12 cellular contexts compared by ENCODE assay signal in the genomic region with DNA sequence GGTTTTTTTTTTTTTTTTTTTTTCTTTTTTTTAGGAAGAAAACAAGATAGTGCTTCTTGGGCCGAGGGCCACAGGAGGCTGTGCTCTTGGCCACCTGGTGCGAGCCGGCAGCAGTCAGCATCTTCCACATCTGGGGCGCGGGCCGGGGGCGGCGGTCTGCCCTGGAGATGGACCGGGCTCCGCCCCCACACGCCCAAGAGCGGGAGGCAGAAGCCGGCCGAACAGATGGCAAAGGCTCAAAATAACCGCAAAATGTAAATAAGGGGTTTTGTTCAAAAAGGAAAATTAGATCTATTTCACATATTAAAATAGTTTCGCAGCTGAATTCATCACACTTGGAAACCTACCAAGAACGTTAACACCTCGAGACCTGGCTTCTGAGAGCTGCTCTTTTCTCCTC. TPM values are rescaled to one million over a fixed set of nuclear protein-coding genes. Genes with fewer than 3 reads are reported as not detected.
DNase-seq lines count a peak whose midpoint lies in the region; ATAC-seq and TF ChIP-seq lines count a peak whose summit lies in the region.
"Had no signal": no experiment of that assay in that cellular context is flagged by ENCODE, and none has a peak within 500 bp of the region (broad histone marks: within the 10 kb centered on the region; RNA-seq: fewer than 3 reads in every experiment).

No MANE protein-coding gene starts in this region.

- H3K14ac ChIP-seq in trophoblast cell (ENCODE audit: low read length): no peak overlapping the region

- H3K27me3 ChIP-seq in BLaER1 (no peaks in the 10 kb centered on the region), trophoblast cell (ENCODE audit: insufficient read depth, low read length) (no peaks in the 10 kb centered on the region)

- intact Hi-C loops in Right ventricle myocardium superior (cut with DNase I) (no loop called here), posterior vena cava (cut with DNase I) (no loop called here)

- H3K79me2 ChIP-seq in trophoblast cell (ENCODE audit: control insufficient read depth, insufficient read depth, low read length, poor library complexity): peaks cover 2% of the 10 kb centered on the region

- no peak overlapping the region for H4K91ac ChIP-seq in trophoblast cell (ENCODE audit: low read depth, low read length)

- DNase-seq in WTC11 (ENCODE audit: low spot score): peak; percentile 19
- peak; percentile 61 for DNase-seq in Right ventricle myocardium superior
- peak; percentile 65 for DNase-seq in posterior vena cava (ENCODE audit: low spot score)
- no peak for DNase-seq in AML-193 (lab: John Stamatoyannopoulos, UW)
- DNase-seq in trophoblast cell: no peak
- no peak for DNase-seq in activated CD4-positive, alpha-beta T cell treated with anti-CD3 and anti-CD28 coated beads for 1 hour
- DNase-seq: activated naive CD4-positive, alpha-beta T cell treated with Interleukin-2 at 50 U/mL for 16 hours; GF-D8; GOT3; immature natural killer cell had no signal

- H3K36me3 ChIP-seq in BLaER1 (no peaks in the 10 kb centered on the region), trophoblast cell (ENCODE audit: control insufficient read depth in 1 of 2, insufficient read depth in 2 of 2, low read length in 2 of 2) (peaks cover 22 to 31% of the 10 kb centered on the region in 2 experiments)

- H3K4ac ChIP-seq in trophoblast cell (ENCODE audit: low read depth, low read length): no peak overlapping the region

- no peak overlapping the region for H2AK5ac ChIP-seq in trophoblast cell (ENCODE audit: low read length)

- H3K4me3 ChIP-seq in BLaER1 (no peak overlapping the region), trophoblast cell (ENCODE audit: low read depth, low read length) (no peak overlapping the region)

- H3K4me3 Mint-ChIP-seq in WTC11: no peak overlapping the region
- H3K4me3 Mint-ChIP-seq: immature natural killer cell had no signal

- no peak overlapping the region for H3K18ac ChIP-seq in trophoblast cell (ENCODE audit: low read length)

- peaks cover 73% of the 10 kb centered on the region for H3K4me1 ChIP-seq in BLaER1
- peaks cover 27 to 31% of the 10 kb centered on the region in 2 experiments for H3K4me1 ChIP-seq in trophoblast cell (ENCODE audit: control insufficient read depth in 1 of 2, insufficient read depth in 2 of 2, low read length in 2 of 2)

- no peaks in the 10 kb centered on the region for H3K36me3 Mint-ChIP-seq in WTC11

- no peak overlapping the region for H4K8ac ChIP-seq in trophoblast cell (ENCODE audit: low read depth, low read length)

- no peak overlapping the region for H2AFZ ChIP-seq in trophoblast cell (ENCODE audit: insufficient read depth, low read length, poor library complexity)

- H2BK5ac ChIP-seq in trophoblast cell (ENCODE audit: low read depth, low read length, poor library complexity): no peak overlapping the region

- CTCF ChIA-PET in WTC11 (lab: Charles Lee): no interaction called here

- no peaks in the 10 kb centered on the region for H4K20me1 ChIP-seq in BLaER1

- no peak overlapping the region for H3K27ac Mint-ChIP-seq in WTC11
- H3K27ac Mint-ChIP-seq: immature natural killer cell had no signal

- POLR2A ChIA-PET in WTC11 (lab: Charles Lee): no interaction called here

- H4K12ac ChIP-seq in trophoblast cell (ENCODE audit: low read depth, low read length): no peak overlapping the region

- H3K27ac ChIP-seq in BLaER1: peak overlapping the region; percentile 62
- H3K27ac ChIP-seq in trophoblast cell (ENCODE audit: low read depth, low read length): no peak overlapping the region

- H3K9me3 Mint-ChIP-seq in WTC11: no peaks in the 10 kb centered on the region
- H3K9me3 Mint-ChIP-seq: immature natural killer cell had no signal

- no peak for TF ChIP-seq CTCF in WTC11 (IDR thresholded peaks at IDR 0.05)

- H3K4me2 ChIP-seq in BLaER1 (peak overlapping the region; percentile 68), trophoblast cell (ENCODE audit: low read length) (no peak overlapping the region)

- WGBS in trophoblast cell (ENCODE audit: extremely low coverage, insufficient coverage, insufficient read length): no CpG with 5 or more reads among the region's 18 CpGs

- no peak overlapping the region for H2BK12ac ChIP-seq in trophoblast cell (ENCODE audit: low read length)

- H3K4me1 Mint-ChIP-seq in WTC11: peaks cover 31% of the 10 kb centered on the region

- ATAC-seq in WTC11: no peak
- ATAC-seq in Right ventricle myocardium superior (ENCODE audit: poor library complexity): peak; percentile 28
- no peak for ATAC-seq in HG03280 (IDR thresholded peaks at IDR 0.05; ENCODE audit: unreplicated experiment)

- no peak overlapping the region for H3K23ac ChIP-seq in trophoblast cell (ENCODE audit: low read length)

- H2BK120ac ChIP-seq in trophoblast cell (ENCODE audit: insufficient read depth, low read length, poor library complexity): no peak overlapping the region

- H3K9ac ChIP-seq in BLaER1 (0 out of 2 replicates have a peak overlapping the region, but pooled peaks have one; percentile 35), trophoblast cell (ENCODE audit: low read length) (no peak overlapping the region)

- no peaks in the 10 kb centered on the region for H3K27me3 Mint-ChIP-seq in WTC11 (ENCODE audit: low read depth)

- H3K9me3 ChIP-seq in BLaER1 (no peaks in the 10 kb centered on the region), trophoblast cell (ENCODE audit: insufficient read depth, low read depth, low read length) (no peaks in the 10 kb centered on the region)

- H3K79me1 ChIP-seq in trophoblast cell (ENCODE audit: low read length): peaks cover 4% of the 10 kb centered on the region

TF ChIP-seq in WTC11, 78 proteins besides CTCF, POLR2A, EP300 and RAD21:
- TF ChIP-seq ZNF396 (CRISPR knock-in tag; IDR thresholded peaks at IDR 0.05; ENCODE audit: borderline replicate concordance) (no peak), ZBTB21 (CRISPR knock-in tag; IDR thresholded peaks at IDR 0.05; ENCODE audit: borderline replicate concordance) (no peak), GRHL2 (CRISPR knock-in tag; IDR thresholded peaks at IDR 0.05; ENCODE audit: insufficient replicate concordance, severe bottlenecking) (no peak), ZNF263 (CRISPR knock-in tag; IDR thresholded peaks at IDR 0.05; ENCODE audit: low read depth) (no peak), NR1H2 (CRISPR knock-in tag; IDR thresholded peaks at IDR 0.05) (no peak), EMX1 (CRISPR knock-in tag; IDR thresholded peaks at IDR 0.05) (no peak), ZNF232 (CRISPR knock-in tag; IDR thresholded peaks at IDR 0.05) (no peak), E2F1 (CRISPR knock-in tag; IDR thresholded peaks at IDR 0.05) (no peak), ETV6 (CRISPR knock-in tag; IDR thresholded peaks at IDR 0.05) (no peak), JUN (CRISPR knock-in tag; IDR thresholded peaks at IDR 0.05) (no peak), ZNF423 (CRISPR knock-in tag; IDR thresholded peaks at IDR 0.05) (no peak), USF1 (CRISPR knock-in tag; IDR thresholded peaks at IDR 0.05) (no peak), TEAD4 (CRISPR knock-in tag; IDR thresholded peaks at IDR 0.05) (no peak)

RNA-seq across cellular contexts. Expression of gene UBAC1, which starts 51.5 kb away (rescaled TPM):
- total RNA-seq in WTC11 (2021) (46.4 to 55.6 TPM (median 53.3 TPM) in 3 replicates), Right ventricle myocardium superior (107 TPM), posterior vena cava (10 to 100 TPM; 32.7 to 34.1 TPM)
- 40.1 and 42.3 TPM in 2 replicates for polyA plus RNA-seq in trophoblast cell (2013)

Comparison
In these comparisons a context has a peak if more than half of its experiments do, and no peak if none do; other contexts are left out.
1. DNase-seq: peak in WTC11 (single experiment), Right ventricle myocardium superior (single experiment) and posterior vena cava (single experiment); none in AML-193 (0 of 2), trophoblast cell (0 of 2) and activated CD4-positive, alpha-beta T cell treated with anti-CD3 and anti-CD28 coated beads for 1 hour (single experiment).